In the genomic region with DNA sequence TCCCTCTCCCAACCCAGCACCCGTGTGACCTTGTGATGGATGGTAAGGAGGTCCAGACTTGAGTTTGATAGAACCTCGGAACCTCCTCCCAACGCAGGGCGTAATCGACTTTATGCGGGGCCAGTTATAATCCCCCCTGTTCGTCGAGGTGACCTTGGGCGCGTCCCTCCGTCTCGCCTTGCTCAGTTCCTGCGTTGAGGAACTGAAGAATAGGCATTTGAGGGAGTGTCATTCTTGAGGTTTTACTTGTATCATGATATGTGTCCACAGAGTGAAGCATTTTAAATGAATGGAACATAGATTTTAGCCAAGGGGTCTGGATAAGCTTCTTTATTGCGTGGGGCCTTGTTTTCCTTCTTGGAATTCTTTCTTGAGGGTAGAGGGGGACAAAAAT, we compare ENCODE assay signal across 1 cellular context.
TF ChIP-seq lines count a peak whose summit lies in the region.

No MANE protein-coding gene starts in this region.

TF ChIP-seq in IMR-90, 13 proteins besides CTCF, POLR2A, EP300 and RAD21:
- TF ChIP-seq NFE2L2 (IDR thresholded peaks at IDR 0.05; ENCODE audit: low read depth, low read length) (no peak), MAFK (IDR thresholded peaks at IDR 0.05; ENCODE audit: low read depth, low read length) (no peak), MAZ (IDR thresholded peaks at IDR 0.05; ENCODE audit: borderline replicate concordance, low read depth, low read length) (no peak), SMC3 (IDR thresholded peaks at IDR 0.05; ENCODE audit: low read depth, low read length) (no peak), CHD1 (IDR thresholded peaks at IDR 0.05; ENCODE audit: low read depth, low read length) (no peak), USF2 (IDR thresholded peaks at IDR 0.05; ENCODE audit: low read depth, low read length) (no peak), ELK1 (IDR thresholded peaks at IDR 0.05; ENCODE audit: borderline replicate concordance, low read depth, low read length) (no peak)
TF ChIP-seq in IMR-90: peak in this region for 0.
